Comparison of ENCODE assay signal across 9 cellular contexts in genomic region chr13:87677334-87678234, GRCh38. TPM values are rescaled to one million over a fixed set of nuclear protein-coding genes. Genes with fewer than 3 reads are reported as not detected.
DNase-seq lines count a peak whose midpoint lies in the region; ATAC-seq and TF ChIP-seq lines count a peak whose summit lies in the region.
"Had no signal": no experiment of that assay in that cellular context is flagged by ENCODE, and none has a peak within 500 bp of the region (broad histone marks: within the 10 kb centered on the region; RNA-seq: fewer than 3 reads in every experiment).

No MANE protein-coding gene starts in this region.

- H3K36me3 Mint-ChIP-seq in naive thymus-derived CD4-positive, alpha-beta T cell = peaks cover 0 to 2% (median 0%) of the 10 kb centered on the region in 5 donors

- H3K9me3 Mint-ChIP-seq in naive thymus-derived CD4-positive, alpha-beta T cell = peaks cover 0 to 23% (median 6%) of the 10 kb centered on the region in 11 donors

- intact Hi-C loops in naive thymus-derived CD4-positive, alpha-beta T cell (cut with micrococcal nuclease) = no loop called here

- peaks cover 6 to 38% (median 18%) of the 10 kb centered on the region in 7 donors for H3K4me1 Mint-ChIP-seq in naive thymus-derived CD4-positive, alpha-beta T cell

- TF ChIP-seq CTCF in RWPE2 (IDR thresholded peaks at IDR 0.05; ENCODE audit: poor library complexity, severe bottlenecking) = no peak

- DNase-seq in NCI-H1694 treated with DMSO at 0.1 percent for 48 hours (lab: John Stamatoyannopoulos, UW) (peak; percentile 28), NCI-H1694 (lab: John Stamatoyannopoulos, UW) (no peak), RWPE2 (ENCODE audit: low spot score) (no peak), cerebellum (ENCODE audit: low spot score) (no peak)
- peak in 2 of 9 donors; percentile 6 to 28 for DNase-seq in naive thymus-derived CD4-positive, alpha-beta T cell

- H3K27ac ChIP-seq in RWPE2 (ENCODE audit: poor library complexity, severe bottlenecking) (no peak overlapping the region), ectodermal cell (ENCODE audit: insufficient read depth, low read depth, low read length, poor library complexity, severe bottlenecking) (no peak overlapping the region)
- H3K27ac ChIP-seq in naive thymus-derived CD4-positive, alpha-beta T cell (ENCODE audit: low read depth, low read length) = no peak overlapping the region

- H3K36me3 ChIP-seq in RWPE2 (ENCODE audit: low read depth) = no peaks in the 10 kb centered on the region
- peaks cover 18% of the 10 kb centered on the region for H3K36me3 ChIP-seq in ectodermal cell (ENCODE audit: control insufficient read depth, insufficient read depth, low read length)
- H3K36me3 ChIP-seq in naive thymus-derived CD4-positive, alpha-beta T cell (ENCODE audit: control insufficient read depth in 2 of 3, insufficient read depth in 3 of 3, low read length in 3 of 3) = no peaks in the 10 kb centered on the region

- H3K4me1 ChIP-seq in RWPE2 (ENCODE audit: insufficient read depth, poor library complexity, severe bottlenecking) (no peaks in the 10 kb centered on the region), ectodermal cell (ENCODE audit: control insufficient read depth, insufficient read depth, low read length) (peaks cover 4% of the 10 kb centered on the region)
- H3K4me1 ChIP-seq in naive thymus-derived CD4-positive, alpha-beta T cell (ENCODE audit: control insufficient read depth in 2 of 2, insufficient read depth in 2 of 2, low read length in 2 of 2) = no peaks in the 10 kb centered on the region

- H3K27ac Mint-ChIP-seq in naive thymus-derived CD4-positive, alpha-beta T cell = peak overlapping the region in 2 of 9 donors; percentile 21 to 29

- peak overlapping the region; percentile 27 for H3K4me3 ChIP-seq in RWPE2 (ENCODE audit: severe bottlenecking)
- peak overlapping the region; percentile 26 for H3K4me3 ChIP-seq in ectodermal cell (ENCODE audit: insufficient read depth, low read depth, low read length)
- peak overlapping the region; percentile 20 for H3K4me3 ChIP-seq in naive thymus-derived CD4-positive, alpha-beta T cell (ENCODE audit: low read length)

- peaks cover 36 to 70% (median 60%) of the 10 kb centered on the region in 5 donors for H3K27me3 Mint-ChIP-seq in naive thymus-derived CD4-positive, alpha-beta T cell

- H3K4me3 Mint-ChIP-seq in naive thymus-derived CD4-positive, alpha-beta T cell = peak overlapping the region; percentile 58 to 82 (median 70)

- CTCF ChIA-PET in naive thymus-derived CD4-positive, alpha-beta T cell (lab: Charles Lee) = no interaction called here

- POLR2A ChIA-PET in naive thymus-derived CD4-positive, alpha-beta T cell (lab: Charles Lee) = no interaction called here

- 38 to 40% methylated on average over 72 of the region's 72 CpGs for WGBS in ectodermal cell, 2 experiments

- ATAC-seq in RWPE2 (ENCODE audit: low read depth) (peak; percentile 27; the same call in 1 of the 3 replicates), HG03469 (IDR thresholded peaks at IDR 0.05; ENCODE audit: unreplicated experiment) (no peak), GM19397 (IDR thresholded peaks at IDR 0.05; ENCODE audit: unreplicated experiment) (no peak)
- peak; percentile 64 for ATAC-seq in naive thymus-derived CD4-positive, alpha-beta T cell

- no peaks in the 10 kb centered on the region for H3K9me3 ChIP-seq in RWPE2 (ENCODE audit: severe bottlenecking)
- H3K9me3 ChIP-seq in ectodermal cell (ENCODE audit: control insufficient read depth, low read length) = no peaks in the 10 kb centered on the region
- peaks cover 0 to 5% (median 0%) of the 10 kb centered on the region in 3 experiments for H3K9me3 ChIP-seq in naive thymus-derived CD4-positive, alpha-beta T cell (ENCODE audit: control insufficient read depth in 2 of 3, low read length in 3 of 3)

- H3K27me3 ChIP-seq in RWPE2 (ENCODE audit: insufficient read depth, poor library complexity, severe bottlenecking) (peaks cover 53% of the 10 kb centered on the region), ectodermal cell (ENCODE audit: control insufficient read depth, insufficient read depth, low read length, poor library complexity, severe bottlenecking) (peaks cover 52% of the 10 kb centered on the region)
- H3K27me3 ChIP-seq in naive thymus-derived CD4-positive, alpha-beta T cell (ENCODE audit: control insufficient read depth in 2 of 2, insufficient read depth in 2 of 2, low read length in 2 of 2) = peaks cover 5 to 39% of the 10 kb centered on the region in 2 donors

RNA-seq across cellular contexts. Expression of gene SLITRK5, which starts 6.4 kb away (rescaled TPM):
- 5.4 TPM for polyA plus RNA-seq in ectodermal cell (2013, experiment 1 of 4)
- 5.6 TPM for polyA plus RNA-seq in ectodermal cell (2013, experiment 2 of 4)
- 5.7 TPM for polyA plus RNA-seq in ectodermal cell (2013, experiment 3 of 4)
- 6.8 TPM for polyA plus RNA-seq in ectodermal cell (2013, experiment 4 of 4)
- total RNA-seq in naive thymus-derived CD4-positive, alpha-beta T cell = under 1 TPM in 4 of 5 experiments, not detected in 1; 0.05 to 0.12 (median 0.05) TPM
- not detected for polyA plus RNA-seq in naive thymus-derived CD4-positive, alpha-beta T cell
- 64.8 TPM for total RNA-seq in cerebellum
- polyA plus RNA-seq: BJ had no signal

Comparison
In these comparisons a context has a peak if more than half of its experiments do, and no peak if none do; other contexts are left out.
1. ATAC-seq: peak in RWPE2 (single experiment) and naive thymus-derived CD4-positive, alpha-beta T cell (single experiment); none in HG03469 (single experiment) and GM19397 (single experiment).
2. RNA of gene SLITRK5, which starts 6.4 kb away (total RNA-seq): 64.8 TPM in cerebellum (single experiment); 0.05 to 0.12 TPM in naive thymus-derived CD4-positive, alpha-beta T cell; every median in the first group is over 10 times any median in the second.
3. Peak in every context shown above with its lines, with median percentiles within 50 percentile points of each other: H3K4me3 ChIP-seq.